1 cellular context compared by ENCODE assay signal in the genomic region with DNA sequence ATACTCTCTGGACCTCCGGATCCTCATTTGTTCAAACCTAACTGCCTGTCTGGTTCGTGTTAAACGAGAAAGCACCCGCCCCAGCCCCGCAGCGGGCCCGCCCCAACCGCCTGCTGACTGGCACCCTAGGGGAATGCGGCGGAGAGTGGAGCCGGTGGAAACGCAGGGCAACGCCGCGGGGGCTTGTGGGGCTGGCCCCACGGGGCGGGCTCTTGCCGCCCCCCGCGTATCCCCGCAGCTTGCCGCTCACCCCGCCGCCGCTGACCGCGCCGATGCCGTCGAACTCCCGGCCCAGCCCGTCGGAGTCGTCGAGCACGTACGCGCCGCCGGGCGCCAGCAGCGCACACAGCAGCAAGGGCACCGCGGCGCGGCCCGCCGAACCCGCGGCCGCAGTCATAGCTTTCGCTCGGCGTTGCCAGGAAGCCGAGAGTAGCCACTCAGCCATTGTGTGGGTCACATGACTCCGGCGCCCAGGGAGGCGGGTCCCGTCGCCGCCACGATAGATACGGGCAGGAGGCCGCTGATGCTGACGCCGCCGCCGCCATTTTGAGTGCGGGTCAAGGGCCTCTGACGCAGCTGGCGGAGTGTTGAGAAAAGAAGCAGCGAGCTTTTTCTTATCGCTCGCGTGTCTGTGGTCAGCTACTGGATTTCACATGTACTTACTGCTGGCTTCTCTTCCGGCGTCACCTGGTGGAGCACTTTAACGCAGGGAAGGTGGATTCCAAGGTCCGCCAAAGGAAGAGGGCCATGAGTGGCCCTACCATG.
TF ChIP-seq lines count a peak whose summit lies in the region.

A gene (minus strand): TSS at position 463 of the 765 bp plus-strand sequence. CDS start 18 bp downstream, at position 445.

TF ChIP-seq in K562, 482 proteins besides CTCF, POLR2A, EP300 and RAD21 (continued from another document and continues in another):
- TF ChIP-seq, protein P1, sequence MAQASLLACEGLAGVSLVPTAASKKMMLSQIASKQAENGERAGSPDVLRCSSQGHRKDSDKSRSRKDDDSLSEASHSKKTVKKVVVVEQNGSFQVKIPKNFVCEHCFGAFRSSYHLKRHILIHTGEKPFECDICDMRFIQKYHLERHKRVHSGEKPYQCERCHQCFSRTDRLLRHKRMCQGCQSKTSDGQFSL (CRISPR knock-in tag; IDR thresholded peaks at IDR 0.05): no peak
- TF ChIP-seq, protein P1 (tag; IDR thresholded peaks at IDR 0.05): no peak
- TF ChIP-seq RBM25 (IDR thresholded peaks at IDR 0.05; ENCODE audit: low read depth, low read length, severe bottlenecking) (no peak), ATF7 (IDR thresholded peaks at IDR 0.05) (no peak), PHF8 (IDR thresholded peaks at IDR 0.05; ENCODE audit: borderline replicate concordance, low read length) (peak; percentile 79; the same call in 1 of the 2 replicates), ELF1 (tag; IDR thresholded peaks at IDR 0.05) (peak; percentile 54), BRD4 (IDR thresholded peaks at IDR 0.05) (no peak), POLR3A (IDR thresholded peaks at IDR 0.05; ENCODE audit: borderline replicate concordance, extremely low read depth, insufficient read depth, insufficient read length) (no peak), MTA3 (IDR thresholded peaks at IDR 0.05; ENCODE audit: borderline replicate concordance) (peak; percentile 44; the same call in 1 of the 2 replicates), NCOA4 (IDR thresholded peaks at IDR 0.05; ENCODE audit: partially characterized antibody) (no peak), XRCC3 (IDR thresholded peaks at IDR 0.05) (no peak), MCM5 (IDR thresholded peaks at IDR 0.05; ENCODE audit: low read depth) (no peak), KDM5B (IDR thresholded peaks at IDR 0.05; ENCODE audit: insufficient replicate concordance, low read depth, low read length) (peak; percentile 52), NFRKB (IDR thresholded peaks at IDR 0.05; ENCODE audit: low read depth) (peak; percentile 80), NR2F6 (CRISPR knock-in tag; IDR thresholded peaks at IDR 0.05) (no peak), ZKSCAN8 (CRISPR knock-in tag; IDR thresholded peaks at IDR 0.05) (no peak), KLF16 (IDR thresholded peaks at IDR 0.05) (no peak), MEF2A (IDR thresholded peaks at IDR 0.05; ENCODE audit: control insufficient read depth, low read depth, low read length) (no peak), SRSF3 (IDR thresholded peaks at IDR 0.05; ENCODE audit: insufficient read depth, low read length) (no peak), HNRNPK (IDR thresholded peaks at IDR 0.05; ENCODE audit: low read depth, low read length, poor library complexity, severe bottlenecking) (no peak), FOSL1 (tag; conservative IDR thresholded peaks at IDR 0.05) (0 out of 2 replicates have a peak, but pooled peaks have one; percentile 12), PRMT5 (CRISPR knock-in tag; IDR thresholded peaks at IDR 0.05) (no peak), ZNF217 (CRISPR knock-in tag; IDR thresholded peaks at IDR 0.05) (no peak), ZBTB17 (CRISPR knock-in tag; IDR thresholded peaks at IDR 0.05) (peak; percentile 61; the same call in 1 of the 2 replicates), ZNF431 (CRISPR knock-in tag; IDR thresholded peaks at IDR 0.05) (peak; percentile 74), JUND (IDR thresholded peaks at IDR 0.05; ENCODE audit: borderline replicate concordance, low read depth, low read length) (peak; percentile 71), JUND (tag; IDR thresholded peaks at IDR 0.05; ENCODE audit: borderline replicate concordance, low read depth, low read length) (peak; percentile 54; the same call in 1 of the 3 replicates), ZBTB8A (IDR thresholded peaks at IDR 0.05; ENCODE audit: partially characterized antibody) (no peak), PTBP1 (IDR thresholded peaks at IDR 0.05; ENCODE audit: low read depth, low read length) (no peak)
- TF ChIP-seq, protein P2, sequence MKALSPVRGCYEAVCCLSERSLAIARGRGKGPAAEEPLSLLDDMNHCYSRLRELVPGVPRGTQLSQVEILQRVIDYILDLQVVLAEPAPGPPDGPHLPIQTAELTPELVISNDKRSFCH (CRISPR knock-in tag; IDR thresholded peaks at IDR 0.05): no peak
- TF ChIP-seq, protein P2 (tag; IDR thresholded peaks at IDR 0.05): peak; percentile 66; the same call in 1 of the 2 replicates
- TF ChIP-seq, protein P3, sequence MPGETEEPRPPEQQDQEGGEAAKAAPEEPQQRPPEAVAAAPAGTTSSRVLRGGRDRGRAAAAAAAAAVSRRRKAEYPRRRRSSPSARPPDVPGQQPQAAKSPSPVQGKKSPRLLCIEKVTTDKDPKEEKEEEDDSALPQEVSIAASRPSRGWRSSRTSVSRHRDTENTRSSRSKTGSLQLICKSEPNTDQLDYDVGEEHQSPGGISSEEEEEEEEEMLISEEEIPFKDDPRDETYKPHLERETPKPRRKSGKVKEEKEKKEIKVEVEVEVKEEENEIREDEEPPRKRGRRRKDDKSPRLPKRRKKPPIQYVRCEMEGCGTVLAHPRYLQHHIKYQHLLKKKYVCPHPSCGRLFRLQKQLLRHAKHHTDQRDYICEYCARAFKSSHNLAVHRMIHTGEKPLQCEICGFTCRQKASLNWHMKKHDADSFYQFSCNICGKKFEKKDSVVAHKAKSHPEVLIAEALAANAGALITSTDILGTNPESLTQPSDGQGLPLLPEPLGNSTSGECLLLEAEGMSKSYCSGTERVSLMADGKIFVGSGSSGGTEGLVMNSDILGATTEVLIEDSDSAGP (CRISPR knock-in tag; IDR thresholded peaks at IDR 0.05): no peak
- TF ChIP-seq, protein P4, sequence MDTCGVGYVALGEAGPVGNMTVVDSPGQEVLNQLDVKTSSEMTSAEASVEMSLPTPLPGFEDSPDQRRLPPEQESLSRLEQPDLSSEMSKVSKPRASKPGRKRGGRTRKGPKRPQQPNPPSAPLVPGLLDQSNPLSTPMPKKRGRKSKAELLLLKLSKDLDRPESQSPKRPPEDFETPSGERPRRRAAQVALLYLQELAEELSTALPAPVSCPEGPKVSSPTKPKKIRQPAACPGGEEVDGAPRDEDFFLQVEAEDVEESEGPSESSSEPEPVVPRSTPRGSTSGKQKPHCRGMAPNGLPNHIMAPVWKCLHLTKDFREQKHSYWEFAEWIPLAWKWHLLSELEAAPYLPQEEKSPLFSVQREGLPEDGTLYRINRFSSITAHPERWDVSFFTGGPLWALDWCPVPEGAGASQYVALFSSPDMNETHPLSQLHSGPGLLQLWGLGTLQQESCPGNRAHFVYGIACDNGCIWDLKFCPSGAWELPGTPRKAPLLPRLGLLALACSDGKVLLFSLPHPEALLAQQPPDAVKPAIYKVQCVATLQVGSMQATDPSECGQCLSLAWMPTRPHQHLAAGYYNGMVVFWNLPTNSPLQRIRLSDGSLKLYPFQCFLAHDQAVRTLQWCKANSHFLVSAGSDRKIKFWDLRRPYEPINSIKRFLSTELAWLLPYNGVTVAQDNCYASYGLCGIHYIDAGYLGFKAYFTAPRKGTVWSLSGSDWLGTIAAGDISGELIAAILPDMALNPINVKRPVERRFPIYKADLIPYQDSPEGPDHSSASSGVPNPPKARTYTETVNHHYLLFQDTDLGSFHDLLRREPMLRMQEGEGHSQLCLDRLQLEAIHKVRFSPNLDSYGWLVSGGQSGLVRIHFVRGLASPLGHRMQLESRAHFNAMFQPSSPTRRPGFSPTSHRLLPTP (IDR thresholded peaks at IDR 0.05; ENCODE audit: borderline replicate concordance, extremely low read depth, insufficient read length): no peak
- TF ChIP-seq, protein P5, sequence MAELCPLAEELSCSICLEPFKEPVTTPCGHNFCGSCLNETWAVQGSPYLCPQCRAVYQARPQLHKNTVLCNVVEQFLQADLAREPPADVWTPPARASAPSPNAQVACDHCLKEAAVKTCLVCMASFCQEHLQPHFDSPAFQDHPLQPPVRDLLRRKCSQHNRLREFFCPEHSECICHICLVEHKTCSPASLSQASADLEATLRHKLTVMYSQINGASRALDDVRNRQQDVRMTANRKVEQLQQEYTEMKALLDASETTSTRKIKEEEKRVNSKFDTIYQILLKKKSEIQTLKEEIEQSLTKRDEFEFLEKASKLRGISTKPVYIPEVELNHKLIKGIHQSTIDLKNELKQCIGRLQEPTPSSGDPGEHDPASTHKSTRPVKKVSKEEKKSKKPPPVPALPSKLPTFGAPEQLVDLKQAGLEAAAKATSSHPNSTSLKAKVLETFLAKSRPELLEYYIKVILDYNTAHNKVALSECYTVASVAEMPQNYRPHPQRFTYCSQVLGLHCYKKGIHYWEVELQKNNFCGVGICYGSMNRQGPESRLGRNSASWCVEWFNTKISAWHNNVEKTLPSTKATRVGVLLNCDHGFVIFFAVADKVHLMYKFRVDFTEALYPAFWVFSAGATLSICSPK (IDR thresholded peaks at IDR 0.05; ENCODE audit: borderline replicate concordance): no peak
- TF ChIP-seq, protein P6, sequence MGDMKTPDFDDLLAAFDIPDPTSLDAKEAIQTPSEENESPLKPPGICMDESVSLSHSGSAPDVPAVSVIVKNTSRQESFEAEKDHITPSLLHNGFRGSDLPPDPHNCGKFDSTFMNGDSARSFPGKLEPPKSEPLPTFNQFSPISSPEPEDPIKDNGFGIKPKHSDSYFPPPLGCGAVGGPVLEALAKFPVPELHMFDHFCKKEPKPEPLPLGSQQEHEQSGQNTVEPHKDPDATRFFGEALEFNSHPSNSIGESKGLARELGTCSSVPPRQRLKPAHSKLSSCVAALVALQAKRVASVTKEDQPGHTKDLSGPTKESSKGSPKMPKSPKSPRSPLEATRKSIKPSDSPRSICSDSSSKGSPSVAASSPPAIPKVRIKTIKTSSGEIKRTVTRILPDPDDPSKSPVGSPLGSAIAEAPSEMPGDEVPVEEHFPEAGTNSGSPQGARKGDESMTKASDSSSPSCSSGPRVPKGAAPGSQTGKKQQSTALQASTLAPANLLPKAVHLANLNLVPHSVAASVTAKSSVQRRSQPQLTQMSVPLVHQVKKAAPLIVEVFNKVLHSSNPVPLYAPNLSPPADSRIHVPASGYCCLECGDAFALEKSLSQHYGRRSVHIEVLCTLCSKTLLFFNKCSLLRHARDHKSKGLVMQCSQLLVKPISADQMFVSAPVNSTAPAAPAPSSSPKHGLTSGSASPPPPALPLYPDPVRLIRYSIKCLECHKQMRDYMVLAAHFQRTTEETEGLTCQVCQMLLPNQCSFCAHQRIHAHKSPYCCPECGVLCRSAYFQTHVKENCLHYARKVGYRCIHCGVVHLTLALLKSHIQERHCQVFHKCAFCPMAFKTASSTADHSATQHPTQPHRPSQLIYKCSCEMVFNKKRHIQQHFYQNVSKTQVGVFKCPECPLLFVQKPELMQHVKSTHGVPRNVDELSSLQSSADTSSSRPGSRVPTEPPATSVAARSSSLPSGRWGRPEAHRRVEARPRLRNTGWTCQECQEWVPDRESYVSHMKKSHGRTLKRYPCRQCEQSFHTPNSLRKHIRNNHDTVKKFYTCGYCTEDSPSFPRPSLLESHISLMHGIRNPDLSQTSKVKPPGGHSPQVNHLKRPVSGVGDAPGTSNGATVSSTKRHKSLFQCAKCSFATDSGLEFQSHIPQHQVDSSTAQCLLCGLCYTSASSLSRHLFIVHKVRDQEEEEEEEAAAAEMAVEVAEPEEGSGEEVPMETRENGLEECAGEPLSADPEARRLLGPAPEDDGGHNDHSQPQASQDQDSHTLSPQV (IDR thresholded peaks at IDR 0.05): peak; percentile 82; the same call in 1 of the 2 replicates
- TF ChIP-seq, protein P7, sequence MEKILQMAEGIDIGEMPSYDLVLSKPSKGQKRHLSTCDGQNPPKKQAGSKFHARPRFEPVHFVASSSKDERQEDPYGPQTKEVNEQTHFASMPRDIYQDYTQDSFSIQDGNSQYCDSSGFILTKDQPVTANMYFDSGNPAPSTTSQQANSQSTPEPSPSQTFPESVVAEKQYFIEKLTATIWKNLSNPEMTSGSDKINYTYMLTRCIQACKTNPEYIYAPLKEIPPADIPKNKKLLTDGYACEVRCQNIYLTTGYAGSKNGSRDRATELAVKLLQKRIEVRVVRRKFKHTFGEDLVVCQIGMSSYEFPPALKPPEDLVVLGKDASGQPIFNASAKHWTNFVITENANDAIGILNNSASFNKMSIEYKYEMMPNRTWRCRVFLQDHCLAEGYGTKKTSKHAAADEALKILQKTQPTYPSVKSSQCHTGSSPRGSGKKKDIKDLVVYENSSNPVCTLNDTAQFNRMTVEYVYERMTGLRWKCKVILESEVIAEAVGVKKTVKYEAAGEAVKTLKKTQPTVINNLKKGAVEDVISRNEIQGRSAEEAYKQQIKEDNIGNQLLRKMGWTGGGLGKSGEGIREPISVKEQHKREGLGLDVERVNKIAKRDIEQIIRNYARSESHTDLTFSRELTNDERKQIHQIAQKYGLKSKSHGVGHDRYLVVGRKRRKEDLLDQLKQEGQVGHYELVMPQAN (IDR thresholded peaks at IDR 0.05; ENCODE audit: borderline replicate concordance): no peak
- TF ChIP-seq, protein P8, sequence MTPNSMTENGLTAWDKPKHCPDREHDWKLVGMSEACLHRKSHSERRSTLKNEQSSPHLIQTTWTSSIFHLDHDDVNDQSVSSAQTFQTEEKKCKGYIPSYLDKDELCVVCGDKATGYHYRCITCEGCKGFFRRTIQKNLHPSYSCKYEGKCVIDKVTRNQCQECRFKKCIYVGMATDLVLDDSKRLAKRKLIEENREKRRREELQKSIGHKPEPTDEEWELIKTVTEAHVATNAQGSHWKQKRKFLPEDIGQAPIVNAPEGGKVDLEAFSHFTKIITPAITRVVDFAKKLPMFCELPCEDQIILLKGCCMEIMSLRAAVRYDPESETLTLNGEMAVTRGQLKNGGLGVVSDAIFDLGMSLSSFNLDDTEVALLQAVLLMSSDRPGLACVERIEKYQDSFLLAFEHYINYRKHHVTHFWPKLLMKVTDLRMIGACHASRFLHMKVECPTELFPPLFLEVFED (CRISPR knock-in tag; conservative IDR thresholded peaks at IDR 0.05): no peak
- TF ChIP-seq, protein P9, sequence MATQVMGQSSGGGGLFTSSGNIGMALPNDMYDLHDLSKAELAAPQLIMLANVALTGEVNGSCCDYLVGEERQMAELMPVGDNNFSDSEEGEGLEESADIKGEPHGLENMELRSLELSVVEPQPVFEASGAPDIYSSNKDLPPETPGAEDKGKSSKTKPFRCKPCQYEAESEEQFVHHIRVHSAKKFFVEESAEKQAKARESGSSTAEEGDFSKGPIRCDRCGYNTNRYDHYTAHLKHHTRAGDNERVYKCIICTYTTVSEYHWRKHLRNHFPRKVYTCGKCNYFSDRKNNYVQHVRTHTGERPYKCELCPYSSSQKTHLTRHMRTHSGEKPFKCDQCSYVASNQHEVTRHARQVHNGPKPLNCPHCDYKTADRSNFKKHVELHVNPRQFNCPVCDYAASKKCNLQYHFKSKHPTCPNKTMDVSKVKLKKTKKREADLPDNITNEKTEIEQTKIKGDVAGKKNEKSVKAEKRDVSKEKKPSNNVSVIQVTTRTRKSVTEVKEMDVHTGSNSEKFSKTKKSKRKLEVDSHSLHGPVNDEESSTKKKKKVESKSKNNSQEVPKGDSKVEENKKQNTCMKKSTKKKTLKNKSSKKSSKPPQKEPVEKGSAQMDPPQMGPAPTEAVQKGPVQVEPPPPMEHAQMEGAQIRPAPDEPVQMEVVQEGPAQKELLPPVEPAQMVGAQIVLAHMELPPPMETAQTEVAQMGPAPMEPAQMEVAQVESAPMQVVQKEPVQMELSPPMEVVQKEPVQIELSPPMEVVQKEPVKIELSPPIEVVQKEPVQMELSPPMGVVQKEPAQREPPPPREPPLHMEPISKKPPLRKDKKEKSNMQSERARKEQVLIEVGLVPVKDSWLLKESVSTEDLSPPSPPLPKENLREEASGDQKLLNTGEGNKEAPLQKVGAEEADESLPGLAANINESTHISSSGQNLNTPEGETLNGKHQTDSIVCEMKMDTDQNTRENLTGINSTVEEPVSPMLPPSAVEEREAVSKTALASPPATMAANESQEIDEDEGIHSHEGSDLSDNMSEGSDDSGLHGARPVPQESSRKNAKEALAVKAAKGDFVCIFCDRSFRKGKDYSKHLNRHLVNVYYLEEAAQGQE (CRISPR knock-in tag; IDR thresholded peaks at IDR 0.05; ENCODE audit: low read depth): 0 out of 2 replicates have a peak, but pooled peaks have one; percentile 6
